In the genomic region with DNA sequence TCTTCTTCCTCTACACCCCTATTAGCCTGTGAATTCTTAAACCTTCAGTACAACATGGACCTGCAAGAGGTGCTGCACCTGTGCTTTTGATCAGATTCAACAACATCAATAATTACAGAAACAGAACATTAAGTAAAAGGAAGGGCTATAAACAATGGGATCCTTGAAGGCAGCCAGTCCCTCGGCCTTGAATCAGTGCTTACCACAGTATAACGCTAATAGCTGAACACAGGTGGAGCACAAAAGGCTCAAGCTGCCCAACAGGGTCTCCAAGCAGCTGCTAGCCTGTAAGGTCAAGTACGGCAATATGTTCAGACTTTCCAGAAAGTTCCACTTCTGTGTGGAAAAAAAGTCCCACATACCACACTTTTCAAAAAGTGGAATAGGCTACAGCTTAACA, we compare ENCODE assay signal across 8 cellular contexts.
DNase-seq lines count a peak whose midpoint lies in the region; ATAC-seq lines count a peak whose summit lies in the region.

No MANE protein-coding gene starts in this region.

- H3K36me3 ChIP-seq in naive thymus-derived CD4-positive, alpha-beta T cell (ENCODE audit: control insufficient read depth in 2 of 3, insufficient read depth in 3 of 3, low read length in 3 of 3): no peaks in the 10 kb centered on the region

- peaks cover 7% of the 10 kb centered on the region for H3K9me3 Mint-ChIP-seq in activated CD8-positive, alpha-beta T cell treated with anti-CD3 and anti-CD28 coated beads, Interleukin-2, amount 10 ng/mL, durations not matched to agents 7 days and 5 days (ENCODE audit: insufficient read depth)
- H3K9me3 Mint-ChIP-seq in naive thymus-derived CD4-positive, alpha-beta T cell: peaks cover 0 to 16% (median 5%) of the 10 kb centered on the region in 11 donors

- no peaks in the 10 kb centered on the region for H3K27me3 Mint-ChIP-seq in activated CD8-positive, alpha-beta T cell treated with anti-CD3 and anti-CD28 coated beads, Interleukin-2, amount 10 ng/mL, durations not matched to agents 7 days and 5 days (ENCODE audit: low read depth)
- no peaks in the 10 kb centered on the region for H3K27me3 Mint-ChIP-seq in naive thymus-derived CD4-positive, alpha-beta T cell

- peak overlapping the region; percentile 58 for H3K4me3 Mint-ChIP-seq in activated CD8-positive, alpha-beta T cell treated with anti-CD3 and anti-CD28 coated beads, Interleukin-2, amount 10 ng/mL, durations not matched to agents 7 days and 5 days
- H3K4me3 Mint-ChIP-seq in naive thymus-derived CD4-positive, alpha-beta T cell: peak overlapping the region; percentile 63 to 92 (median 81)

- POLR2A ChIA-PET in activated CD8-positive, alpha-beta T cell treated with anti-CD3 and anti-CD28 coated beads, Interleukin-2, amount 10 ng/mL, durations not matched to agents 7 days and 5 days (lab: Charles Lee): interaction anchor here (0.8 to 1.4 kb wide), 5 partner anchors 14 to 73 kb away, joined by 3 to 12 read pairs (median 3); no protein-coding TSS in a partner anchor
- POLR2A ChIA-PET in naive thymus-derived CD4-positive, alpha-beta T cell (lab: Charles Lee): interaction anchor here (0.6 to 4.1 kb wide), 10 partner anchors 13 to 316 kb away, joined by 3 to 17 read pairs (median 4); a partner anchor contains a TSS

- intact Hi-C loops in naive thymus-derived CD4-positive, alpha-beta T cell (cut with micrococcal nuclease): loop anchor here (1.0 to 10.0 kb wide), 14 partner anchors 13 to 359 kb away; a partner anchor contains a TSS

- CTCF ChIA-PET in activated CD8-positive, alpha-beta T cell treated with anti-CD3 and anti-CD28 coated beads, Interleukin-2, amount 10 ng/mL, durations not matched to agents 7 days and 5 days (lab: Charles Lee): interaction anchor here (1.0 to 2.0 kb wide), 10 partner anchors 13 to 1763 kb away, joined by 3 to 9 read pairs (median 4); no protein-coding TSS in a partner anchor
- CTCF ChIA-PET in naive thymus-derived CD4-positive, alpha-beta T cell (lab: Charles Lee): interaction anchor here (1.0 to 1.5 kb wide), 4 partner anchors 13 to 78 kb away, joined by 3 to 9 read pairs (median 4); no protein-coding TSS in a partner anchor

- peaks cover 36% of the 10 kb centered on the region for H3K36me3 Mint-ChIP-seq in activated CD8-positive, alpha-beta T cell treated with anti-CD3 and anti-CD28 coated beads, Interleukin-2, amount 10 ng/mL, durations not matched to agents 7 days and 5 days (ENCODE audit: low read depth)
- H3K36me3 Mint-ChIP-seq in naive thymus-derived CD4-positive, alpha-beta T cell: peaks cover 0 to 35% (median 12%) of the 10 kb centered on the region in 5 donors

- H3K27ac ChIP-seq in naive thymus-derived CD4-positive, alpha-beta T cell (ENCODE audit: low read depth, low read length): peak overlapping the region; percentile 49

- H3K9me3 ChIP-seq in naive thymus-derived CD4-positive, alpha-beta T cell (ENCODE audit: control insufficient read depth in 2 of 3, low read length in 3 of 3): no peaks in the 10 kb centered on the region

- no peak for DNase-seq in activated CD8-positive, alpha-beta T cell treated with anti-CD3 and anti-CD28 coated beads, Interleukin-2, amount 10 ng/mL, durations not matched to agents 7 days and 5 days
- no peak for DNase-seq in naive thymus-derived CD4-positive, alpha-beta T cell
- DNase-seq in NCI-H226: no peak
- DNase-seq in SIG-M5 treated with dmso at 0.1 percent for 504 hours (lab: John Stamatoyannopoulos, UW; ENCODE audit: unreplicated experiment): no peak
- no peak for DNase-seq in anterior cingulate cortex (lab: John Stamatoyannopoulos, UW)

- H3K4me3 ChIP-seq in naive thymus-derived CD4-positive, alpha-beta T cell (ENCODE audit: low read length): no peak overlapping the region

- peaks cover 71% of the 10 kb centered on the region for H3K4me1 Mint-ChIP-seq in activated CD8-positive, alpha-beta T cell treated with anti-CD3 and anti-CD28 coated beads, Interleukin-2, amount 10 ng/mL, durations not matched to agents 7 days and 5 days (ENCODE audit: low read depth)
- peaks cover 27 to 79% (median 66%) of the 10 kb centered on the region in 7 donors for H3K4me1 Mint-ChIP-seq in naive thymus-derived CD4-positive, alpha-beta T cell

- H3K27ac Mint-ChIP-seq in activated CD8-positive, alpha-beta T cell treated with anti-CD3 and anti-CD28 coated beads, Interleukin-2, amount 10 ng/mL, durations not matched to agents 7 days and 5 days: peak overlapping the region; percentile 92
- peak overlapping the region; percentile 89 to 98 (median 95) for H3K27ac Mint-ChIP-seq in naive thymus-derived CD4-positive, alpha-beta T cell

- H3K4me1 ChIP-seq in naive thymus-derived CD4-positive, alpha-beta T cell (ENCODE audit: control insufficient read depth in 2 of 2, insufficient read depth in 2 of 2, low read length in 2 of 2): peaks cover 33 to 37% of the 10 kb centered on the region in 2 donors

- H3K27me3 ChIP-seq in naive thymus-derived CD4-positive, alpha-beta T cell (ENCODE audit: control insufficient read depth in 2 of 2, insufficient read depth in 2 of 2, low read length in 2 of 2): no peaks in the 10 kb centered on the region

- ATAC-seq in GM19043 (IDR thresholded peaks at IDR 0.05; ENCODE audit: low read depth, unreplicated experiment) (peak; percentile 41), HG03097 (IDR thresholded peaks at IDR 0.05; ENCODE audit: low FRiP score, unreplicated experiment) (peak; percentile 6), GM18870 (IDR thresholded peaks at IDR 0.05; ENCODE audit: unreplicated experiment) (no peak)
- peak; percentile 31 for ATAC-seq in activated CD8-positive, alpha-beta T cell treated with anti-CD3 and anti-CD28 coated beads, Interleukin-2, amount 10 ng/mL, durations not matched to agents 7 days and 5 days
- no peak for ATAC-seq in naive thymus-derived CD4-positive, alpha-beta T cell

Comparison
In these comparisons a context has a peak if more than half of its experiments do, and no peak if none do; other contexts are left out.
1. ATAC-seq: peak in GM19043 (single experiment), HG03097 (single experiment) and activated CD8-positive, alpha-beta T cell treated with anti-CD3 and anti-CD28 coated beads, Interleukin-2, amount 10 ng/mL, durations not matched to agents 7 days and 5 days (single experiment); none in naive thymus-derived CD4-positive, alpha-beta T cell (single experiment) and GM18870 (single experiment).